In genomic region chr13:106129273-106129672, GRCh38 we compare ENCODE assay signal across 33 cellular contexts.
DNase-seq lines count a peak whose midpoint lies in the region; ATAC-seq, FAIRE-seq and TF ChIP-seq lines count a peak whose summit lies in the region.
"Had no signal": no experiment of that assay in that cellular context is flagged by ENCODE, and none has a peak within 500 bp of the region (broad histone marks: within the 10 kb centered on the region; RNA-seq: fewer than 3 reads in every experiment).

No MANE protein-coding gene starts in this region.

- H3K4me1 ChIP-seq in A549, result peaks cover 17% of the 10 kb centered on the region
- no peaks in the 10 kb centered on the region for H3K4me1 ChIP-seq in left ventricle myocardium inferior
- H3K4me1 ChIP-seq: BLaER1, heart right ventricle, suprapubic skin had no signal

- no peak for TF ChIP-seq POLR2A in A549 (IDR thresholded peaks at IDR 0.05; ENCODE audit: low read length)

- intact Hi-C loops in left ventricle myocardium inferior (cut with micrococcal nuclease), result no loop called here
- intact Hi-C loops in activated CD8-positive, alpha-beta T cell treated with anti-CD3 and anti-CD28 coated beads for 36 hours (cut with micrococcal nuclease), result no loop called here

- TF ChIP-seq EP300 in A549 (IDR thresholded peaks at IDR 0.05), result no peak

- ATAC-seq in A549, result no peak
- ATAC-seq in activated CD8-positive, alpha-beta T cell treated with anti-CD3 and anti-CD28 coated beads for 36 hours, result no peak
- ATAC-seq: activated CD8-positive, alpha-beta T cell treated with anti-CD3 and anti-CD28 coated beads, Interleukin-2, amount 10 ng/mL, durations not matched to agents 7 days and 5 days; GM12878; heart right ventricle; stimulated activated memory B cell treated with anti-CD40 and anti-IgM and Interleukin-4, amounts not matched to agents 10 μg/mL and 1 μg/mL and 100 μg/mL, for 72 hours had no signal

- no peak for FAIRE-seq in A549 (lab: Jason Lieb, UNC)
- FAIRE-seq in bronchial epithelial cell (lab: Jason Lieb, UNC), result no peak
- FAIRE-seq: colon, GM12878 had no signal

- TF ChIP-seq RAD21 in A549 (conservative IDR thresholded peaks at IDR 0.05 in 1 of 2, IDR thresholded peaks at IDR 0.05 in 1 of 2), result no peak

- DNase-seq in A549 (ENCODE audit: low read depth in 1 of 2, low spot score in 1 of 2), result peak in 1 of 2 experiments; percentile 18
- DNase-seq in DMS153 treated with DMSO at 0.1 percent for 48 hours (lab: John Stamatoyannopoulos, UW; ENCODE audit: unreplicated experiment), result peak; percentile 90
- DNase-seq in NCI-H345 (lab: John Stamatoyannopoulos, UW), result peak; percentile 72
- peak; percentile 77 for DNase-seq in bronchial epithelial cell (ENCODE audit: low read depth)
- no peak for DNase-seq in activated T-cell treated with anti-CD3 and anti-CD28 coated beads for 4 hours
- no peak for DNase-seq in left ventricle myocardium inferior
- DNase-seq in activated CD8-positive, alpha-beta T cell treated with anti-CD3 and anti-CD28 coated beads for 36 hours, result no peak
- no peak for DNase-seq in COLO668 (lab: John Stamatoyannopoulos, UW; ENCODE audit: unreplicated experiment)
- DNase-seq: activated CD4-positive, alpha-beta T cell treated with anti-CD3 and anti-CD28 coated beads for 1 hour; activated CD8-positive, alpha-beta T cell treated with anti-CD3 and anti-CD28 coated beads, Interleukin-2, amount 10 ng/mL, durations not matched to agents 7 days and 5 days; activated effector memory CD4-positive, alpha-beta T cell treated with Interleukin-2 at 50 U/mL for 16 hours; anterior cingulate cortex; effector CD8-positive, alpha-beta T cell; EL; erythroblast; heart right ventricle; Karpas-422; mesenchymal stem cell; MV-4-11; NCI-H2029; NCI-H524 treated with DMSO at 0.1 percent for 48 hours; sigmoid colon; stimulated activated CD4-positive, alpha-beta T cell treated with anti-CD3 and anti-CD28 coated beads, Interleukin-4, amount 100 ng/mL, for 24 hours had no signal

- no peaks in the 10 kb centered on the region for H3K4me1 Mint-ChIP-seq in activated CD8-positive, alpha-beta T cell treated with anti-CD3 and anti-CD28 coated beads for 36 hours (ENCODE audit: low read depth)
- H3K4me1 Mint-ChIP-seq: stimulated activated memory B cell treated with anti-CD40 and anti-IgM and Interleukin-4, amounts not matched to agents 10 μg/mL and 1 μg/mL and 100 μg/mL, for 72 hours had no signal

- 15% methylated on average over 1 of the region's 1 CpG for WGBS in A549 (ENCODE audit: missing lambda C conversion rate)

- no peaks in the 10 kb centered on the region for H3K36me3 Mint-ChIP-seq in activated CD8-positive, alpha-beta T cell treated with anti-CD3 and anti-CD28 coated beads for 36 hours (ENCODE audit: low read depth)
- H3K36me3 Mint-ChIP-seq: activated naive CD8-positive, alpha-beta T cell; stimulated activated memory B cell treated with anti-CD40 and anti-IgM and Interleukin-4, amounts not matched to agents 10 μg/mL and 1 μg/mL and 100 μg/mL, for 72 hours had no signal

- H3K27me3 ChIP-seq in bronchial epithelial cell (ENCODE audit: control insufficient read depth, insufficient read depth, low read length), result no peaks in the 10 kb centered on the region
- peaks cover 9% of the 10 kb centered on the region for H3K27me3 ChIP-seq in left ventricle myocardium inferior (ENCODE audit: low read depth)
- H3K27me3 ChIP-seq: BLaER1, heart right ventricle, neutrophil, sigmoid colon, suprapubic skin had no signal

- peaks cover 7% of the 10 kb centered on the region for H3K27me3 Mint-ChIP-seq in activated CD8-positive, alpha-beta T cell treated with anti-CD3 and anti-CD28 coated beads for 36 hours
- H3K27me3 Mint-ChIP-seq: activated naive CD8-positive, alpha-beta T cell; progenitor cell of endocrine pancreas; stimulated activated memory B cell treated with anti-CD40 and anti-IgM and Interleukin-4, amounts not matched to agents 10 μg/mL and 1 μg/mL and 100 μg/mL, for 72 hours had no signal

- no peak overlapping the region for H3K27ac ChIP-seq in A549
- no peak overlapping the region for H3K27ac ChIP-seq in left ventricle myocardium inferior (replicated peaks)
- H3K27ac ChIP-seq: BLaER1, heart right ventricle, HL-60, neutrophil, sigmoid colon, SK-N-MC, suprapubic skin had no signal

- H3K9me3 ChIP-seq in A549 (no peaks in the 10 kb centered on the region), left ventricle myocardium inferior (replicated peaks) (peaks cover 7% of the 10 kb centered on the region)
- H3K9me3 ChIP-seq: neutrophil, sigmoid colon, suprapubic skin had no signal

- no peak for TF ChIP-seq CTCF in A549 (IDR thresholded peaks at IDR 0.05)
- TF ChIP-seq CTCF in bronchial epithelial cell (IDR thresholded peaks at IDR 0.05; ENCODE audit: insufficient read depth, low read length, severe bottlenecking), result no peak
- no peak for TF ChIP-seq CTCF in left ventricle myocardium inferior (IDR thresholded peaks at IDR 0.05; ENCODE audit: borderline replicate concordance)
- no peak for TF ChIP-seq CTCF in activated CD8-positive, alpha-beta T cell treated with anti-CD3 and anti-CD28 coated beads for 36 hours (IDR thresholded peaks at IDR 0.05)

- CTCF ChIA-PET in A549 (lab: Yijun Ruan, JAX), result no interaction called here
- CTCF ChIA-PET in activated CD8-positive, alpha-beta T cell treated with anti-CD3 and anti-CD28 coated beads for 36 hours (lab: Charles Lee), result no interaction called here

- H3K4me3 ChIP-seq in A549, result no peak overlapping the region
- no peak overlapping the region for H3K4me3 ChIP-seq in bronchial epithelial cell (ENCODE audit: low read depth, low read length)
- H3K4me3 ChIP-seq in left ventricle myocardium inferior, result no peak overlapping the region
- H3K4me3 ChIP-seq: BLaER1, GM12878, heart right ventricle, sigmoid colon, SK-N-MC, suprapubic skin had no signal

- H3K36me3 ChIP-seq in bronchial epithelial cell (ENCODE audit: control insufficient read depth, insufficient read depth, low read length) (no peaks in the 10 kb centered on the region), left ventricle myocardium inferior (no peaks in the 10 kb centered on the region)
- H3K36me3 ChIP-seq: BLaER1, heart right ventricle, neutrophil, sigmoid colon, suprapubic skin had no signal

- peaks cover 14% of the 10 kb centered on the region for H3K9me3 Mint-ChIP-seq in activated CD8-positive, alpha-beta T cell treated with anti-CD3 and anti-CD28 coated beads for 36 hours

- H3K27ac Mint-ChIP-seq in activated CD8-positive, alpha-beta T cell treated with anti-CD3 and anti-CD28 coated beads for 36 hours, result no peak overlapping the region
- H3K27ac Mint-ChIP-seq: activated CD8-positive, alpha-beta T cell treated with anti-CD3 and anti-CD28 coated beads, Interleukin-2, amount 10 ng/mL, durations not matched to agents 7 days and 5 days; activated naive CD8-positive, alpha-beta T cell; progenitor cell of endocrine pancreas; stimulated activated memory B cell treated with anti-CD40 and anti-IgM and Interleukin-4, amounts not matched to agents 10 μg/mL and 1 μg/mL and 100 μg/mL, for 72 hours had no signal

- no peak overlapping the region for H3K4me3 Mint-ChIP-seq in activated CD8-positive, alpha-beta T cell treated with anti-CD3 and anti-CD28 coated beads for 36 hours
- H3K4me3 Mint-ChIP-seq: activated CD8-positive, alpha-beta T cell treated with anti-CD3 and anti-CD28 coated beads, Interleukin-2, amount 10 ng/mL, durations not matched to agents 7 days and 5 days; activated naive CD8-positive, alpha-beta T cell; stimulated activated memory B cell treated with anti-CD40 and anti-IgM and Interleukin-4, amounts not matched to agents 10 μg/mL and 1 μg/mL and 100 μg/mL, for 72 hours had no signal

- no peak overlapping the region for H3K4me2 ChIP-seq in A549
- H3K4me2 ChIP-seq: BLaER1 had no signal

- POLR2A ChIA-PET in A549 (lab: Yijun Ruan, JAX), result no interaction called here
- POLR2A ChIA-PET in activated CD8-positive, alpha-beta T cell treated with anti-CD3 and anti-CD28 coated beads for 36 hours (lab: Charles Lee), result no interaction called here

TF ChIP-seq in A549, 52 proteins besides CTCF, POLR2A, EP300 and RAD21:
- TF ChIP-seq GATA3 (IDR thresholded peaks at IDR 0.05; ENCODE audit: borderline replicate concordance) (peak; percentile 30; the same call in 1 of the 2 replicates), CHD4 (IDR thresholded peaks at IDR 0.05; ENCODE audit: borderline replicate concordance) (no peak)

Comparison
In these comparisons a context has a peak if more than half of its experiments do, and no peak if none do; other contexts are left out.
1. DNase-seq: peak in DMS153 treated with DMSO at 0.1 percent for 48 hours (single experiment), NCI-H345 (single experiment) and bronchial epithelial cell (single experiment); none in activated T-cell treated with anti-CD3 and anti-CD28 coated beads for 4 hours (single experiment), left ventricle myocardium inferior (single experiment), activated CD8-positive, alpha-beta T cell treated with anti-CD3 and anti-CD28 coated beads for 36 hours (single experiment) and COLO668 (single experiment).